In genomic region chr6:28580484-28580883, GRCh38 we compare ENCODE assay signal across 18 cellular contexts. TPM values are rescaled to one million over a fixed set of nuclear protein-coding genes. Genes with fewer than 3 reads are reported as not detected.
DNase-seq lines count a peak whose midpoint lies in the region; ATAC-seq and TF ChIP-seq lines count a peak whose summit lies in the region.
"Had no signal": no experiment of that assay in that cellular context is flagged by ENCODE, and none has a peak within 500 bp of the region (broad histone marks: within the 10 kb centered on the region; RNA-seq: fewer than 3 reads in every experiment).

No MANE protein-coding gene starts in this region.

- TF ChIP-seq CTCF in HFFc6 (IDR thresholded peaks at IDR 0.05) (peak; percentile 54), Panc1 (IDR thresholded peaks at IDR 0.05) (peak; percentile 46; the same call in 1 of the 2 replicates), foreskin keratinocyte (conservative IDR thresholded peaks at IDR 0.05) (peak; percentile 52), coronary artery (IDR thresholded peaks at IDR 0.05) (no peak), GM10266 (IDR thresholded peaks at IDR 0.05; ENCODE audit: control insufficient read depth, insufficient read depth, low read depth, missing control alignments) (no peak), psoas muscle (IDR thresholded peaks at IDR 0.05) (no peak)

- H3K4me1 ChIP-seq in Panc1 (ENCODE audit: control insufficient read depth, insufficient read depth, low read length) (no peaks in the 10 kb centered on the region), foreskin keratinocyte (no peaks in the 10 kb centered on the region), psoas muscle (no peaks in the 10 kb centered on the region)
- H3K4me1 ChIP-seq: heart right ventricle had no signal

- DNase-seq in COLO829 (ENCODE audit: low spot score) (peak; percentile 47), HFFc6 (no peak), Panc1 (ENCODE audit: low read depth, low spot score) (no peak), foreskin keratinocyte (no peak), coronary artery (ENCODE audit: low spot score) (no peak), GM10266 (ENCODE audit: extremely low spot score) (no peak), GOT3 (lab: John Stamatoyannopoulos, UW) (no peak), psoas muscle (no peak)
- DNase-seq: activated CD4-positive, alpha-beta T cell treated with anti-CD3 and anti-CD28 coated beads, Interleukin-2, amount 50 U/mL, for 4 hours; activated effector memory CD4-positive, alpha-beta T cell treated with anti-CD3 and anti-CD28 coated beads, Interleukin-2, amount 50 U/mL, for 16 hours; brain microvascular endothelial cell; heart right ventricle; left cardiac atrium; NCI-H1436 treated with DMSO at 0.1 percent for 48 hours; T-helper 1 cell had no signal

- CTCF ChIA-PET in Panc1 (lab: Charles Lee), result interaction anchor here (1.8 kb wide), 1 partner anchor 85 kb away, joined by 7 read pairs; no protein-coding TSS in a partner anchor

- peaks cover 5% of the 10 kb centered on the region for H3K4me1 Mint-ChIP-seq in HFFc6 (ENCODE audit: low read depth)
- H3K4me1 Mint-ChIP-seq: CD4-positive, CD25-positive, alpha-beta regulatory T cell had no signal

- no peak overlapping the region for H3K27ac Mint-ChIP-seq in HFFc6
- H3K27ac Mint-ChIP-seq: CD4-positive, CD25-positive, alpha-beta regulatory T cell; nephron had no signal

- no peak for ATAC-seq in Panc1
- ATAC-seq in foreskin keratinocyte, result no peak
- ATAC-seq in psoas muscle, result no peak
- ATAC-seq: heart right ventricle, left cardiac atrium had no signal

- H3K36me3 ChIP-seq in Panc1 (ENCODE audit: control insufficient read depth, insufficient read depth, low read length), result no peaks in the 10 kb centered on the region
- no peaks in the 10 kb centered on the region for H3K36me3 ChIP-seq in psoas muscle (ENCODE audit: insufficient read depth in 1 of 2, low read depth in 1 of 2)
- H3K36me3 ChIP-seq: brain microvascular endothelial cell, heart right ventricle had no signal

- H3K4me3 ChIP-seq in Panc1 (ENCODE audit: low read depth in 2 of 2, low read length in 2 of 2) (no peak overlapping the region), coronary artery (no peak overlapping the region), psoas muscle (no peak overlapping the region)
- H3K4me3 ChIP-seq: heart right ventricle, skin epidermis had no signal

- POLR2A ChIA-PET in Panc1 (lab: Charles Lee), result interaction anchor here (0.7 kb wide), 1 partner anchor 98 kb away, joined by 7 read pairs; no protein-coding TSS in a partner anchor

- H3K27me3 Mint-ChIP-seq in HFFc6 (ENCODE audit: insufficient read depth), result peaks cover 3% of the 10 kb centered on the region; the same call in 1 of the 2 replicates

- H3K27ac ChIP-seq in Panc1 (ENCODE audit: low read length) (no peak overlapping the region), foreskin keratinocyte (no peak overlapping the region), coronary artery (no peak overlapping the region), psoas muscle (no peak overlapping the region)
- H3K27ac ChIP-seq: brain microvascular endothelial cell, heart right ventricle, skin epidermis had no signal

- no TSS peak for BruUV-seq in Panc1 (replicated peaks; lab: Mats Ljungman, UMichigan)

- H3K9me3 ChIP-seq in Panc1 (ENCODE audit: control insufficient read depth, insufficient read depth, low read depth, low read length) (no peaks in the 10 kb centered on the region), psoas muscle (no peaks in the 10 kb centered on the region)
- H3K9me3 ChIP-seq: heart right ventricle had no signal

- no peak overlapping the region for H3K4me3 Mint-ChIP-seq in HFFc6
- H3K4me3 Mint-ChIP-seq: CD4-positive, CD25-positive, alpha-beta regulatory T cell; nephron had no signal

- no peaks in the 10 kb centered on the region for H3K36me3 Mint-ChIP-seq in HFFc6 (ENCODE audit: low read depth)
- H3K36me3 Mint-ChIP-seq: CD4-positive, CD25-positive, alpha-beta regulatory T cell had no signal

- intact Hi-C loops in Panc1 (cut with micrococcal nuclease; ENCODE audit: unreplicated experiment) (no loop called here), psoas muscle (cut with DNase I) (no loop called here)

- in situ Hi-C loops in Panc1 (cut with HindIII; ENCODE audit: low pct_unique_long_range_greater_than_20kb, low sequenced_read_pairs), result no loop called here

- H3K27me3 ChIP-seq in Panc1 (ENCODE audit: control insufficient read depth, insufficient read depth, low read length) (no peaks in the 10 kb centered on the region), foreskin keratinocyte (no peaks in the 10 kb centered on the region), psoas muscle (ENCODE audit: insufficient read depth in 3 of 3, low read length in 2 of 3) (peaks cover 0 to 2% (median 0%) of the 10 kb centered on the region in 3 donors)
- H3K27me3 ChIP-seq: brain microvascular endothelial cell had no signal

- H3K9me3 Mint-ChIP-seq in HFFc6, result no peaks in the 10 kb centered on the region
- H3K9me3 Mint-ChIP-seq: nephron had no signal

RNA-seq across cellular contexts. Expression of gene GPX5, which starts 54.8 kb away (rescaled TPM):
- not detected for total RNA-seq in HFFc6 (2021; fragmentation: NEBNext Ultra II Directional; extraction: Animal tissue kit (Norgen Biotek cat#: 25700))
- total RNA-seq in Panc1 (2021; ENCODE audit: unreplicated experiment) (not detected), foreskin keratinocyte (not detected in 2 replicates), psoas muscle (not detected)
- polyA plus RNA-seq in Panc1 (2012; ENCODE audit: insufficient read length), result not detected
- polyA plus RNA-seq in foreskin keratinocyte (not detected in 2 replicates), psoas muscle (not detected)
- total RNA-seq: CD4-positive, CD25-positive, alpha-beta regulatory T cell; heart right ventricle; left cardiac atrium had no signal
- polyA plus RNA-seq: CD4-positive, CD25-positive, alpha-beta regulatory T cell; heart right ventricle had no signal

Comparison
In these comparisons a context has a peak if more than half of its experiments do, and no peak if none do; other contexts are left out.
1. CTCF ChIP-seq: peak in HFFc6 (single experiment), Panc1 (single experiment) and foreskin keratinocyte (single experiment); none in coronary artery (single experiment), GM10266 (single experiment) and psoas muscle (single experiment).